In genomic region chr6:140485740-140486467, GRCh38 we compare ENCODE assay signal across 8 cellular contexts.
A peak's percentile ranks its signal among the peaks of the same experiment; 100 is the strongest.
DNase-seq lines count a peak whose midpoint lies in the region; ATAC-seq and TF ChIP-seq lines count a peak whose summit lies in the region.

No MANE protein-coding gene starts in this region.

- no peak for TF ChIP-seq CTCF in BE2C (IDR thresholded peaks at IDR 0.05; ENCODE audit: low read depth, low read length)

- H3K36me3 ChIP-seq in SJCRH30 = no peaks in the 10 kb centered on the region
- H3K36me3 ChIP-seq in BE2C = no peaks in the 10 kb centered on the region

- peak; percentile 59 for ATAC-seq in HG03342 (IDR thresholded peaks at IDR 0.05; ENCODE audit: unreplicated experiment)

- no peaks in the 10 kb centered on the region for H3K27me3 ChIP-seq in SJCRH30
- no peaks in the 10 kb centered on the region for H3K27me3 ChIP-seq in BE2C

- no peaks in the 10 kb centered on the region for H3K9me3 ChIP-seq in SJCRH30 (replicated peaks)
- H3K9me3 ChIP-seq in BE2C = no peaks in the 10 kb centered on the region

- peak; percentile 89 for DNase-seq in ELR (ENCODE audit: low read depth)
- peak; percentile 96 for DNase-seq in amniotic epithelial cell (ENCODE audit: low read depth)
- DNase-seq in myocyte (ENCODE audit: low read depth) = peak; percentile 47
- no peak for DNase-seq in SJCRH30
- no peak for DNase-seq in BE2C
- DNase-seq in epidermal melanocyte (ENCODE audit: insufficient read length, low spot score) = no peak
- no peak for DNase-seq in NCI-H524 treated with DMSO at 0.1 percent for 48 hours (lab: John Stamatoyannopoulos, UW)

- H3K4me1 ChIP-seq in SJCRH30 (no peaks in the 10 kb centered on the region), BE2C (no peaks in the 10 kb centered on the region)

- no peak overlapping the region for H3K27ac ChIP-seq in SJCRH30

- H3K4me3 ChIP-seq in SJCRH30 (no peak overlapping the region), BE2C (ENCODE audit: low read depth, low read length) (no peak overlapping the region)

Comparison
In these comparisons a context has a peak if more than half of its experiments do, and no peak if none do; other contexts are left out.
1. DNase-seq: peak in ELR (single experiment), amniotic epithelial cell (single experiment) and myocyte (single experiment); none in SJCRH30 (0 of 2), BE2C (single experiment), epidermal melanocyte (single experiment) and NCI-H524 treated with DMSO at 0.1 percent for 48 hours (single experiment).